1 cellular context compared by ENCODE assay signal in the genomic region with DNA sequence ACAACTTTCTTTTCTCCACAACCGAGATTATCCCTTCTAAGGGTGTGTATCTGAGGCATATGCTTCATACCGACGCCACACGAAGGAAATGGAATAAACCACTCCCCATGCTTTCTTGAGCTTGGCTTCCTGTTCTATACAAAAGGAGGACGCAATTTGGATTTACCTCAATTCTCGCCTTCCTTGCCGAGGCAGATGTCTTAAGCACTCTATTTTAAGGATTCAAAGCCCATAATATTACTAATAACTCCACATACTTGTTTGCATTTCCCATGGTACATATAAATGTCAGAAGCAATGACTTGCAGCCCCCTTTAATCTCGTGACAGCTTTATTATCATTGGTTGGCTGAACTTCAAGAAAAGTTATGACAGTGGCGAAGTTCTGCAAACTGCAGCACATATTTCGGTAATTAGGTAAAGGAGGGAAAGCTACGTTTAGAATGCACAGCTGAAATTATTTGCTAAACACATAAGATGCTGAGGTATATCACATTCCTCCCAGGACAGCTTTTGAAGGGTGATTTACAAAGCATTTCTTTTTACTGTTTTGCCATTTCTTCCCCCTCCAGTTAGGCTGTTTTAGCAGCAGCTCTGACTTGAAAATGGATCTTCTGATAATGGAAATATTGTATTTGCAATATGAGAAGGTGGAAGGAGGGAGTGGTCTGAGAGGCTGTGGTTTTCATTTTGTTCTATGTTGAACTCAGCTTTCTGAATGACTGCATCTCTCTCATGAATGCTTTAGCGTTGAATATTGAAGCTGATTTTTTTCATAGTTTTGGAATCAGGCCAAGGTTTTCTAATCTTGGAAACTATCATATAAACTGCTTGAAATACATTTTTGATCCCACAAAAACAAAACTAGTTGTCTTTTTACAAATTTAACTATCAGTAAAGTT.
TF ChIP-seq lines count a peak whose summit lies in the region.

No MANE protein-coding gene starts in this region.

TF ChIP-seq in H1, 55 proteins besides CTCF, POLR2A, EP300 and RAD21 (continued from another document):
- no peak for TF ChIP-seq USF2 (IDR thresholded peaks at IDR 0.05; ENCODE audit: low read length)
- no peak for TF ChIP-seq KDM5A (IDR thresholded peaks at IDR 0.05; ENCODE audit: low read length)
- no peak for TF ChIP-seq NRF1 (IDR thresholded peaks at IDR 0.05; ENCODE audit: low read depth, low read length)
- TF ChIP-seq CHD7 (IDR thresholded peaks at IDR 0.05; ENCODE audit: insufficient replicate concordance, low read length): no peak
- TF ChIP-seq BRCA1 (IDR thresholded peaks at IDR 0.05; ENCODE audit: low read depth, low read length): no peak
- no peak for TF ChIP-seq GTF2F1 (IDR thresholded peaks at IDR 0.05; ENCODE audit: borderline replicate concordance, low read depth, low read length)
- TF ChIP-seq ASH2L (IDR thresholded peaks at IDR 0.05; ENCODE audit: low read length): no peak
- no peak for TF ChIP-seq TAF1 (IDR thresholded peaks at IDR 0.05; ENCODE audit: low read depth, low read length)
- TF ChIP-seq POLR2AphosphoS5 (IDR thresholded peaks at IDR 0.05; ENCODE audit: low read depth, low read length): no peak
- TF ChIP-seq CHD2 (IDR thresholded peaks at IDR 0.05; ENCODE audit: low read length): no peak
- TF ChIP-seq ATF3 (IDR thresholded peaks at IDR 0.05; ENCODE audit: insufficient read depth, low read depth, low read length): no peak
- no peak for TF ChIP-seq RXRA (IDR thresholded peaks at IDR 0.05; ENCODE audit: insufficient read depth, low read depth, low read length)
- no peak for TF ChIP-seq SP1 (IDR thresholded peaks at IDR 0.05; ENCODE audit: low read depth, low read length)
